8 cellular contexts compared by ENCODE assay signal in the genomic region with DNA sequence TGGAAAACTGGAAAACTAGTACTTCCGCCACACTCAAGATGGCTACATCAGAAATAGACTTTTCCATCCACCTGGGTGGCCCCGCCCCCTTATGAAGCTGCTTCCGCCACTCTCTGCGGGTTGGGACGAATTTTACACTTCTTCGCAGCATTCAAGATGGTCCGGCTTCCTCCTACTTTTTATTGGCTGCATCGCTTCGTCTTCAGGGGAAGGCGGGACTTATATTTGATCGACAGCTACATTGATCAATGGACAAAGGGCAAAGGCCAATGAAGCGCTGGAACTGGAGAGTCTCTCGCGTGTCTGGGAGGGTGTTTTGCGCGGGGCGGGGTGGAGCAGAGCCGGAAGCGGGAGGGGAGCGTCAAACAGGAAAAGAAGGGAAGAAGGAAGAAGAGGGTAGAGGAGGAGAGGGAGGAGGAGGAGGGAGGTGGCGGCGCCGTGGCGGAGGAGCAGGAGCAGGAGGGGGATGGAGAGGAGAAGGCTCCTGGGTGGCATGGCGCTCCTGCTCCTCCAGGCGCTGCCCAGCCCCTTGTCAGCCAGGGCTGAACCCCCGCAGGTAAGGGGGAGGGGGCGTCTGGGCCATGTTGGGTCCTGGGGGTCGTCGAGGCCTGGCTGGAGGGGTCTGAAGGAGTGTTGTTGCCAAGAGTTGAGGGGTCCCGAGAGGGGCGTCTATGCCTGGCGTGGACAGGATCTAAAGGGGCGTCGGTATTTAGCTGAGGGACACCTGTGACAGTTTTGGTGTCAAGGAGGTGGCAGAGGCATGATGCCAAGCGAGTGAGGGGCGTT. TPM values are rescaled to one million over a fixed set of nuclear protein-coding genes. Genes with fewer than 3 reads are reported as not detected.
DNase-seq lines count a peak whose midpoint lies in the region; ATAC-seq, FAIRE-seq and TF ChIP-seq lines count a peak whose summit lies in the region.

A gene (plus strand): TSS at position 361 of the 786 bp plus-strand sequence. CDS start 106 bp downstream, at position 467.

- H3K4me3 ChIP-seq in OCI-LY7 (ENCODE audit: low read depth, low read length, poor library complexity, severe bottlenecking) (peak within 1 kb of the TSS; percentile 96), endothelial cell of umbilical vein (replicated peaks in 1 of 3; ENCODE audit: insufficient read depth in 1 of 3, low read depth in 1 of 3, low read length in 3 of 3) (peak within 1 kb of the TSS; percentile 43 to 91 (median 52))

- no peaks in the 10 kb centered on the region for H3K36me3 ChIP-seq in OCI-LY7 (ENCODE audit: insufficient read depth, low read length)
- H3K36me3 ChIP-seq in endothelial cell of umbilical vein (ENCODE audit: control insufficient read depth in 2 of 2, extremely low read depth in 1 of 2, insufficient read depth in 2 of 2, low read length in 2 of 2): no peaks in the 10 kb centered on the region

- H3K79me2 ChIP-seq in OCI-LY7 (ENCODE audit: insufficient read depth, low read depth, low read length) (peaks cover 27% of the 10 kb centered on the region), endothelial cell of umbilical vein (ENCODE audit: control insufficient read depth, insufficient read depth, low read length) (peaks cover 27% of the 10 kb centered on the region)

- peak; percentile 45 for TF ChIP-seq POLR2A in endothelial cell of umbilical vein (IDR thresholded peaks at IDR 0.05; ENCODE audit: low read depth, low read length)

- H2AFZ ChIP-seq in OCI-LY7 (ENCODE audit: low read length) (peak within 1 kb of the TSS; percentile 93; the same call in 1 of the 2 replicates), endothelial cell of umbilical vein (ENCODE audit: low read depth, low read length) (peak within 1 kb of the TSS; percentile 92)

- no TSS peak for BruUV-seq in OCI-LY7 (replicated peaks; lab: Mats Ljungman, UMichigan)
- BruUV-seq in endothelial cell of umbilical vein (replicated peaks; lab: Mats Ljungman, UMichigan): no TSS peak

- no peaks in the 10 kb centered on the region for H3K27me3 ChIP-seq in endothelial cell of umbilical vein (ENCODE audit: control insufficient read depth in 2 of 2, insufficient read depth in 2 of 2, low read length in 2 of 2)

- H3K4me2 ChIP-seq in OCI-LY7 (ENCODE audit: low read length) (peak within 1 kb of the TSS; percentile 91), endothelial cell of umbilical vein (ENCODE audit: insufficient read depth, low read length) (peak within 1 kb of the TSS; percentile 55)

- H3K4me1 ChIP-seq in OCI-LY7 (ENCODE audit: insufficient read depth, low read length, poor library complexity, severe bottlenecking) (peaks cover 25% of the 10 kb centered on the region), endothelial cell of umbilical vein (ENCODE audit: control insufficient read depth, extremely low read depth, insufficient read depth, low read length) (peaks cover 15% of the 10 kb centered on the region)

- ATAC-seq in GM21526 (IDR thresholded peaks at IDR 0.05; ENCODE audit: low FRiP score, unreplicated experiment): peak; percentile 92

- TF ChIP-seq CTCF in OCI-LY7 (conservative IDR thresholded peaks at IDR 0.05; ENCODE audit: low read length) (no peak), endothelial cell of umbilical vein (IDR thresholded peaks at IDR 0.05; ENCODE audit: extremely low read depth in 1 of 2, insufficient read depth in 1 of 2, low read depth in 1 of 2, low read length in 2 of 2) (no peak)

- no peaks in the 10 kb centered on the region for H3K9me1 ChIP-seq in endothelial cell of umbilical vein (replicated peaks; ENCODE audit: control insufficient read depth, extremely low read depth, insufficient read depth, low read length)

- intact Hi-C loops in OCI-LY7 (cut with micrococcal nuclease; ENCODE audit: unreplicated experiment): loop anchor here (2.0 kb wide), 1 partner anchor 29 kb away; a partner anchor contains a TSS
- intact Hi-C loops in endothelial cell of umbilical vein (cut with micrococcal nuclease): loop anchor here (1.0 to 5.0 kb wide), 5 partner anchors 34 to 174 kb away; a partner anchor contains a TSS

- H4K20me1 ChIP-seq in OCI-LY7 (ENCODE audit: insufficient read depth, low read length) (no peaks in the 10 kb centered on the region; the same call in 1 of the 2 replicates), endothelial cell of umbilical vein (replicated peaks; ENCODE audit: control insufficient read depth, extremely low read depth, insufficient read depth, low read length) (no peaks in the 10 kb centered on the region)

- no peaks in the 10 kb centered on the region for H3K9me2 ChIP-seq in OCI-LY7 (ENCODE audit: insufficient read depth, low read length)

- dilution Hi-C loops in endothelial cell of umbilical vein (cut with MboI; ENCODE audit: extremely low pct_ligation_motif_present, low sequenced_read_pairs): no loop called here

- H3K27ac ChIP-seq in OCI-LY7 (ENCODE audit: low read depth, low read length, poor library complexity, severe bottlenecking) (peak within 1 kb of the TSS; percentile 34), endothelial cell of umbilical vein (ENCODE audit: insufficient read depth, low read depth, low read length) (peak within 1 kb of the TSS; percentile 35)

- peak; percentile 98 for FAIRE-seq in endothelial cell of umbilical vein (lab: Jason Lieb, UNC)

- H3K9ac ChIP-seq in endothelial cell of umbilical vein (replicated peaks; ENCODE audit: extremely low read depth, insufficient read depth, low read length): peak within 1 kb of the TSS; percentile 55

- DNase-seq in DMS 273 (lab: John Stamatoyannopoulos, UW; ENCODE audit: unreplicated experiment): peak; percentile 98
- peak; percentile 74 for DNase-seq in HuH-7.5 (ENCODE audit: low spot score)
- DNase-seq in OCI-LY7 (ENCODE audit: low spot score): peak; percentile 99
- peak; percentile 87 for DNase-seq in activated T-cell treated with anti-CD3 and anti-CD28 coated beads for 1 hour (ENCODE audit: low read depth)
- DNase-seq in endothelial cell of umbilical vein (ENCODE audit: low read depth, low spot score): peak; percentile 100
- peak; percentile 99 for DNase-seq in midbrain (lab: John Stamatoyannopoulos, UW)
- DNase-seq in stimulated activated CD8-positive, alpha-beta memory T cell treated with anti-CD3 and anti-CD28 coated beads, Interleukin-2, amount 100 ng/mL, for 1 hour (ENCODE audit: low read depth in 2 of 2): peak; percentile 89 to 91

- CTCF ChIA-PET in OCI-LY7 (lab: Charles Lee; ENCODE audit: unreplicated experiment): interaction anchor here (0.7 kb wide), 1 partner anchor 115 kb away, joined by 5 read pairs; no protein-coding TSS in a partner anchor
- CTCF ChIA-PET in endothelial cell of umbilical vein (lab: Charles Lee): interaction anchor here (0.6 to 2.1 kb wide), 9 partner anchors 8 to 501 kb away, joined by 3 to 12 read pairs (median 5); a partner anchor contains a TSS

- H3K9me3 ChIP-seq in OCI-LY7 (ENCODE audit: low read length) (no peaks in the 10 kb centered on the region), endothelial cell of umbilical vein (replicated peaks; ENCODE audit: control insufficient read depth, insufficient read depth, low read length) (no peaks in the 10 kb centered on the region)

- POLR2A ChIA-PET in OCI-LY7 (lab: Charles Lee): interaction anchor here (0.7 to 2.5 kb wide), 10 partner anchors 8 to 756 kb away, joined by 3 to 14 read pairs (median 4); a partner anchor contains a TSS
- POLR2A ChIA-PET in endothelial cell of umbilical vein (lab: Charles Lee): interaction anchor here (0.7 to 1.0 kb wide), 2 partner anchors 13 to 30 kb away, joined by 6 read pairs; a partner anchor contains a TSS

TF ChIP-seq in endothelial cell of umbilical vein, 7 proteins besides CTCF, POLR2A, EP300 and RAD21:
- TF ChIP-seq FOS (IDR thresholded peaks at IDR 0.05; ENCODE audit: borderline replicate concordance, insufficient read depth, low read length): no peak
- peak; percentile 47 for TF ChIP-seq POLR2AphosphoS5 (IDR thresholded peaks at IDR 0.05; ENCODE audit: insufficient read depth, low read depth, low read length)

RNA-seq across cellular contexts. Expression of the gene that starts here (rescaled TPM):
- 12.5 and 17.6 TPM in 2 replicates for total RNA-seq in OCI-LY7 (2014; rRNA removed; shearing (Covaris generic))
- 22.3 and 24.4 TPM in 2 replicates for total RNA-seq in OCI-LY7 (2022)
- 43.6 and 46.0 TPM in 2 replicates for total RNA-seq in endothelial cell of umbilical vein
- polyA plus RNA-seq in endothelial cell of umbilical vein: 70.3 and 94.1 TPM in 2 replicates
- 42.5 and 43.8 TPM in 2 replicates for polyA plus RNA-seq in endothelial cell of umbilical vein (2011; cell fraction: cytosol; rRNA removed)
- 24.0 and 26.9 TPM in 2 replicates for polyA plus RNA-seq in endothelial cell of umbilical vein (2011; cell fraction: nucleus; rRNA removed)
- polyA plus RNA-seq in endothelial cell of umbilical vein (2012): 39.9 and 52.8 TPM in 2 replicates
- 89.3 and 94.0 TPM in 2 replicates for polyA minus RNA-seq in endothelial cell of umbilical vein
- polyA minus RNA-seq in endothelial cell of umbilical vein (2011; cell fraction: cytosol; rRNA and poly(A)+ RNA removed): 11.5 TPM
- polyA minus RNA-seq in endothelial cell of umbilical vein (2011; cell fraction: nucleus; rRNA and poly(A)+ RNA removed): 22.3 and 22.4 TPM in 2 replicates

Comparison
In these comparisons a context has a peak if more than half of its experiments do, and no peak if none do; other contexts are left out.
1. Peak in every context shown above with its lines: DNase-seq, ATAC-seq, H3K4me3 ChIP-seq and H3K27ac ChIP-seq.